ENCODE assay signal across 32 cellular contexts in genomic region chr1:84037758-84038611, GRCh38. TPM values are rescaled to one million over a fixed set of nuclear protein-coding genes. Genes with fewer than 3 reads are reported as not detected.
DNase-seq lines count a peak whose midpoint lies in the region; ATAC-seq and TF ChIP-seq lines count a peak whose summit lies in the region.
"Had no signal": no experiment of that assay in that cellular context is flagged by ENCODE, and none has a peak within 500 bp of the region (broad histone marks: within the 10 kb centered on the region; RNA-seq: fewer than 3 reads in every experiment).

No MANE protein-coding gene starts in this region.

- H3K9me2 ChIP-seq in PC-9 (ENCODE audit: insufficient read depth) = no peaks in the 10 kb centered on the region

- TF ChIP-seq POLR2A in esophagus muscularis mucosa (IDR thresholded peaks at IDR 0.05; ENCODE audit: low read depth) (no peak), lower leg skin (IDR thresholded peaks at IDR 0.05) (no peak)

- TF ChIP-seq CTCF in PC-9 (conservative IDR thresholded peaks at IDR 0.05) = no peak
- no peak for TF ChIP-seq CTCF in esophagus muscularis mucosa (IDR thresholded peaks at IDR 0.05)
- TF ChIP-seq CTCF in progenitor cell of endocrine pancreas (IDR thresholded peaks at IDR 0.05; ENCODE audit: unreplicated experiment) = no peak
- no peak for TF ChIP-seq CTCF in lower leg skin (IDR thresholded peaks at IDR 0.05)

- H3K4me3 ChIP-seq in PC-9 = no peak overlapping the region
- H3K4me3 ChIP-seq in esophagus muscularis mucosa = no peak overlapping the region
- no peak overlapping the region for H3K4me3 ChIP-seq in lower leg skin (ENCODE audit: low read depth, poor library complexity, severe bottlenecking)
- H3K4me3 ChIP-seq: lower lobe of right lung, mucosa of descending colon, ovary, right atrium auricular region, upper lobe of left lung had no signal

- H3K4me3 Mint-ChIP-seq in progenitor cell of endocrine pancreas (ENCODE audit: low read depth) = no peak overlapping the region
- H3K4me3 Mint-ChIP-seq in stimulated activated naive B cell treated with anti-CD40 and anti-IgM and Interleukin-4, amounts not matched to agents 10 μg/mL and 1 μg/mL and 100 μg/mL, for 72 hours = no peak overlapping the region
- H3K4me3 Mint-ChIP-seq: activated naive CD8-positive, alpha-beta T cell treated with anti-CD3 and anti-CD28 coated beads, Interleukin-2, amount 10 ng/mL, durations not matched to agents 7 days and 5 days; CD8-positive, alpha-beta T cell; dendritic cell treated with granulocyte-macrophage colony-stimulating factor and Interleukin-4, amounts not matched to agents 40 ng/mL and 50 ng/mL, for 4 days; nephron; stimulated activated effector memory CD8-positive, alpha-beta T cell treated with anti-CD3 and anti-CD28 coated beads, Interleukin-12 subunit alpha, Interleukin-12 subunit beta, amount 100 ng/mL, for 72 hours had no signal

- H3K27me3 Mint-ChIP-seq in progenitor cell of endocrine pancreas = no peaks in the 10 kb centered on the region
- peaks cover 30 to 31% of the 10 kb centered on the region in 2 donors for H3K27me3 Mint-ChIP-seq in stimulated activated naive B cell treated with anti-CD40 and anti-IgM and Interleukin-4, amounts not matched to agents 10 μg/mL and 1 μg/mL and 100 μg/mL, for 72 hours
- H3K27me3 Mint-ChIP-seq: activated naive CD8-positive, alpha-beta T cell treated with anti-CD3 and anti-CD28 coated beads, Interleukin-2, amount 10 ng/mL, durations not matched to agents 7 days and 5 days; dendritic cell treated with granulocyte-macrophage colony-stimulating factor and Interleukin-4, amounts not matched to agents 40 ng/mL and 50 ng/mL, for 4 days had no signal

- no peaks in the 10 kb centered on the region; the same call in 1 of the 2 replicates for H4K20me1 ChIP-seq in PC-9 (ENCODE audit: insufficient read depth)

- peaks cover 5% of the 10 kb centered on the region; the same call in 1 of the 2 replicates for H3K9me3 ChIP-seq in PC-9 (ENCODE audit: insufficient read depth, low read depth)
- no peaks in the 10 kb centered on the region for H3K9me3 ChIP-seq in esophagus muscularis mucosa
- H3K9me3 ChIP-seq: lower lobe of right lung, mucosa of descending colon, ovary, right atrium auricular region, upper lobe of left lung had no signal

- POLR2A ChIA-PET in PC-9 (lab: Charles Lee; ENCODE audit: unreplicated experiment) = no interaction called here

- WGBS in esophagus muscularis mucosa = 85% methylated on average over 8 of the region's 9 CpGs
- WGBS in lower leg skin, 2 donors = 78 to 85% methylated on average over 9 of the region's 9 CpGs

- intact Hi-C loops in PC-9 (cut with micrococcal nuclease; ENCODE audit: unreplicated experiment) = no loop called here
- intact Hi-C loops in esophagus muscularis mucosa (cut with DNase I) = no loop called here
- intact Hi-C loops in lower leg skin (cut with DNase I; ENCODE audit: low total_unique reads) = no loop called here

- no peaks in the 10 kb centered on the region for H3K79me2 ChIP-seq in PC-9 (ENCODE audit: low read depth)

- H3K27me3 ChIP-seq in PC-9 (ENCODE audit: insufficient read depth, low read depth) (no peaks in the 10 kb centered on the region), esophagus muscularis mucosa (no peaks in the 10 kb centered on the region)
- H3K27me3 ChIP-seq: ovary, right atrium auricular region, upper lobe of left lung had no signal

- BruUV-seq in PC-9 (replicated peaks; lab: Mats Ljungman, UMichigan) = no TSS peak

- H3K4me1 ChIP-seq in PC-9 (replicated peaks; ENCODE audit: insufficient read depth) = peaks cover 19% of the 10 kb centered on the region
- H3K4me1 ChIP-seq in esophagus muscularis mucosa = no peaks in the 10 kb centered on the region
- H3K4me1 ChIP-seq: lower lobe of right lung, right atrium auricular region, upper lobe of left lung had no signal

- peak overlapping the region; percentile 28 for H2AFZ ChIP-seq in PC-9

- H3K27ac Mint-ChIP-seq in progenitor cell of endocrine pancreas = peak overlapping the region; percentile 56
- no peak overlapping the region for H3K27ac Mint-ChIP-seq in stimulated activated naive B cell treated with anti-CD40 and anti-IgM and Interleukin-4, amounts not matched to agents 10 μg/mL and 1 μg/mL and 100 μg/mL, for 72 hours
- H3K27ac Mint-ChIP-seq: activated naive CD8-positive, alpha-beta T cell treated with anti-CD3 and anti-CD28 coated beads, Interleukin-2, amount 10 ng/mL, durations not matched to agents 7 days and 5 days; CD8-positive, alpha-beta T cell; dendritic cell treated with granulocyte-macrophage colony-stimulating factor and Interleukin-4, amounts not matched to agents 40 ng/mL and 50 ng/mL, for 4 days; nephron; stimulated activated effector memory CD8-positive, alpha-beta T cell treated with anti-CD3 and anti-CD28 coated beads, Interleukin-12 subunit alpha, Interleukin-12 subunit beta, amount 100 ng/mL, for 72 hours had no signal

- peak; percentile 8 for DNase-seq in NCI-H748 (lab: John Stamatoyannopoulos, UW; ENCODE audit: unreplicated experiment)
- no peak for DNase-seq in NCI-H748 treated with DMSO at 0.1 percent for 48 hours (lab: John Stamatoyannopoulos, UW)
- peak; percentile 57 to 91 for DNase-seq in PC-9
- peak; percentile 75 for DNase-seq in esophagus muscularis mucosa (ENCODE audit: extremely low spot score)
- DNase-seq in progenitor cell of endocrine pancreas (ENCODE audit: low spot score, unreplicated experiment) = no peak
- DNase-seq in lower leg skin (ENCODE audit: low spot score in 2 of 2) = no peak
- no peak for DNase-seq in stimulated activated naive B cell treated with anti-CD40 and anti-IgM and Interleukin-4, amounts not matched to agents 10 μg/mL and 1 μg/mL and 100 μg/mL, for 72 hours
- DNase-seq in stimulated activated CD4-positive, alpha-beta T cell treated with anti-CD3 and anti-CD28 coated beads, Interleukin-2, amount 100 ng/mL, for 24 hours = no peak
- DNase-seq: activated CD4-positive, alpha-beta T cell treated with anti-CD3 and anti-CD28 coated beads for 4 hours; activated CD8-positive, alpha-beta memory T cell treated with anti-CD3 and anti-CD28 coated beads for 24 hours; activated gamma-delta T cell; activated naive CD8-positive, alpha-beta T cell treated with anti-CD3 and anti-CD28 coated beads, Interleukin-2, amount 10 ng/mL, durations not matched to agents 7 days and 5 days; CD8-positive, alpha-beta T cell; central memory CD4-positive, alpha-beta T cell; DMS 273 treated with DMSO at 0.1 percent for 48 hours; lower lobe of right lung; mucosa of descending colon; NCI-H1694; NCI-H2227 treated with DMSO at 0.1 percent for 48 hours; NCI-H526 treated with DMSO at 0.1 percent for 48 hours; ovary; stimulated activated CD4-positive, alpha-beta T cell treated with anti-CD3 and anti-CD28 coated beads, Interleukin-4, amount 100 ng/mL, for 1 hour; substantia nigra; upper lobe of left lung had no signal

- peak overlapping the region; percentile 53 for H3K4me2 ChIP-seq in PC-9
- H3K4me2 ChIP-seq: KMS-11 had no signal

- no peaks in the 10 kb centered on the region for H3K36me3 ChIP-seq in PC-9 (ENCODE audit: low read depth)
- H3K36me3 ChIP-seq in esophagus muscularis mucosa = no peaks in the 10 kb centered on the region
- H3K36me3 ChIP-seq: lower lobe of right lung, ovary, right atrium auricular region, upper lobe of left lung had no signal

- no peak for ATAC-seq in stimulated activated naive B cell treated with anti-CD40 and anti-IgM and Interleukin-4, amounts not matched to agents 10 μg/mL and 1 μg/mL and 100 μg/mL, for 72 hours (replicated peaks)
- ATAC-seq: CD8-positive, alpha-beta T cell; HCT116; lower lobe of right lung; mucosa of descending colon; Right ventricle myocardium inferior; stimulated activated effector memory CD8-positive, alpha-beta T cell treated with anti-CD3 and anti-CD28 coated beads, Interleukin-12 subunit alpha, Interleukin-12 subunit beta, amount 100 ng/mL, for 72 hours had no signal

- H3K9me3 Mint-ChIP-seq in progenitor cell of endocrine pancreas (ENCODE audit: low read depth) = peaks cover 27% of the 10 kb centered on the region
- H3K9me3 Mint-ChIP-seq in stimulated activated naive B cell treated with anti-CD40 and anti-IgM and Interleukin-4, amounts not matched to agents 10 μg/mL and 1 μg/mL and 100 μg/mL, for 72 hours = peaks cover 0 to 10% of the 10 kb centered on the region in 2 donors
- H3K9me3 Mint-ChIP-seq: stimulated activated effector memory CD8-positive, alpha-beta T cell treated with anti-CD3 and anti-CD28 coated beads, Interleukin-12 subunit alpha, Interleukin-12 subunit beta, amount 100 ng/mL, for 72 hours had no signal

- TF ChIP-seq EP300 in esophagus muscularis mucosa (IDR thresholded peaks at IDR 0.05) = no peak

- H3K27ac ChIP-seq in PC-9 (peak overlapping the region; percentile 86), esophagus muscularis mucosa (replicated peaks in 1 of 4) (no peak overlapping the region)
- H3K27ac ChIP-seq: KMS-11, lower lobe of right lung, ovary, right atrium auricular region, upper lobe of left lung, VCaP had no signal

- H3F3A ChIP-seq in PC-9 (ENCODE audit: insufficient read depth, low read depth) = peaks cover 4% of the 10 kb centered on the region; the same call in 1 of the 2 replicates

- peaks cover 9% of the 10 kb centered on the region for H3K36me3 Mint-ChIP-seq in progenitor cell of endocrine pancreas (ENCODE audit: insufficient read depth)
- no peaks in the 10 kb centered on the region for H3K36me3 Mint-ChIP-seq in stimulated activated naive B cell treated with anti-CD40 and anti-IgM and Interleukin-4, amounts not matched to agents 10 μg/mL and 1 μg/mL and 100 μg/mL, for 72 hours
- H3K36me3 Mint-ChIP-seq: activated naive CD8-positive, alpha-beta T cell treated with anti-CD3 and anti-CD28 coated beads, Interleukin-2, amount 10 ng/mL, durations not matched to agents 7 days and 5 days; CD8-positive, alpha-beta T cell; stimulated activated effector memory CD8-positive, alpha-beta T cell treated with anti-CD3 and anti-CD28 coated beads, Interleukin-12 subunit alpha, Interleukin-12 subunit beta, amount 100 ng/mL, for 72 hours had no signal

- CTCF ChIA-PET in PC-9 (lab: Charles Lee) = no interaction called here

- peaks cover 5% of the 10 kb centered on the region for H3K4me1 Mint-ChIP-seq in progenitor cell of endocrine pancreas (ENCODE audit: low read depth)
- no peaks in the 10 kb centered on the region for H3K4me1 Mint-ChIP-seq in stimulated activated naive B cell treated with anti-CD40 and anti-IgM and Interleukin-4, amounts not matched to agents 10 μg/mL and 1 μg/mL and 100 μg/mL, for 72 hours
- H3K4me1 Mint-ChIP-seq: activated naive CD8-positive, alpha-beta T cell treated with anti-CD3 and anti-CD28 coated beads, Interleukin-2, amount 10 ng/mL, durations not matched to agents 7 days and 5 days; nephron; stimulated activated effector memory CD8-positive, alpha-beta T cell treated with anti-CD3 and anti-CD28 coated beads, Interleukin-12 subunit alpha, Interleukin-12 subunit beta, amount 100 ng/mL, for 72 hours had no signal

RNA-seq across cellular contexts. Expression of gene TTLL7, which starts 39.1 kb away (rescaled TPM):
- total RNA-seq in PC-9 (2021) = 2.9 and 4.1 TPM in 2 replicates
- 10 to 100 TPM; 26.2 to 58.1 (median 41.2) TPM for total RNA-seq in esophagus muscularis mucosa
- 106 and 117 TPM in 2 replicates for total RNA-seq in progenitor cell of endocrine pancreas
- total RNA-seq in lower leg skin = 1 to 10 TPM in 3 of 4 donors, under 1 TPM in 1; 0.95 to 7.6 (median 3.8) TPM
- total RNA-seq: CD8-positive, alpha-beta T cell had no signal

Comparison
In these comparisons a context has a peak if more than half of its experiments do, and no peak if none do; other contexts are left out.
1. DNase-seq: peak in NCI-H748 (single experiment), PC-9 (2 of 2) and esophagus muscularis mucosa (single experiment); none in NCI-H748 treated with DMSO at 0.1 percent for 48 hours (single experiment), progenitor cell of endocrine pancreas (single experiment), lower leg skin (0 of 2), stimulated activated naive B cell treated with anti-CD40 and anti-IgM and Interleukin-4, amounts not matched to agents 10 μg/mL and 1 μg/mL and 100 μg/mL, for 72 hours (single experiment) and stimulated activated CD4-positive, alpha-beta T cell treated with anti-CD3 and anti-CD28 coated beads, Interleukin-2, amount 100 ng/mL, for 24 hours (0 of 2).